20 cellular contexts compared by ENCODE assay signal in the genomic region with DNA sequence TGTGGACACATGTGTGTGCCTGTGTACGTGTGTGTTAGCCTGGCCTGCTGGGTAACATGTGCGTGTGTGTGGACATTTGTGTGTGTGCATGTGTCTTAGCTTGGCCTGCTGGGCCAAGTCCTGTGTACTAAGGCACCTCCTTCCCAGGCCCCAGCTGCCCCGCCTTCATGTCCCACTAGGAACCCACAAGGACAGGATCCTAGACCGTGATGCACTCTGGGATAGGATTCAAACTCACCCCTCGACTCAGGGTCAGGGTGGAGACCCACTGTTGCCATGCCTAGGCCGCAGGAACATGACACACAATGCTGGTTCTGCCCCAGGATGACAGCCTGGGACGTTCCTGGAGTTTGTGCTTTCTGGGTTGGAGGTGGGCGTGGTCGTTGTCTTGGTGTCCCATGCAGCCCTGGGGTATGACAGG.
"Had no signal": no experiment of that assay in that cellular context is flagged by ENCODE, and none has a peak within 500 bp of the region (broad histone marks: within the 10 kb centered on the region; RNA-seq: fewer than 3 reads in every experiment).

No MANE protein-coding gene starts in this region.

- H2AFZ ChIP-seq: neural progenitor cell had no signal

- FAIRE-seq: bronchial epithelial cell, keratinocyte had no signal

- H3K4me1 ChIP-seq: neural progenitor cell, uterus had no signal

- H3K27ac ChIP-seq: coronary artery, epithelial cell of prostate, heart left ventricle, neural progenitor cell, spleen, tibial nerve, uterus had no signal

- H3K4me2 ChIP-seq: neural progenitor cell had no signal

- DNase-seq: activated CD4-positive, alpha-beta T cell treated with anti-CD3 and anti-CD28 coated beads for 48 hours; activated naive CD4-positive, alpha-beta T cell treated with Interleukin-2 at 50 U/mL for 16 hours; activated naive CD8-positive, alpha-beta T cell treated with anti-CD3 and anti-CD28 coated beads for 36 hours; activated T-cell treated with anti-CD3 and anti-CD28 coated beads, Interleukin-2, amount 50 U/mL, for 4 hours; cerebellar nuclear complex; heart left ventricle; naive thymus-derived CD8-positive, alpha-beta T cell; spleen; stimulated activated CD4-positive, alpha-beta T cell treated with anti-CD3 and anti-CD28 coated beads, Interleukin-4, amount 100 ng/mL, for 1 hour; stimulated activated naive CD4-positive, alpha-beta T cell treated with Interleukin-2 at 50 U/mL for 16 hours; T-helper 2 cell; uterus had no signal

- H3K36me3 ChIP-seq: heart left ventricle, neural progenitor cell, spleen, tibial nerve, uterus had no signal

- H3K9ac ChIP-seq: neural progenitor cell had no signal

- H3K27me3 ChIP-seq: uterus had no signal

- H3K9me3 ChIP-seq: heart left ventricle, spleen, tibial nerve, uterus had no signal

- ATAC-seq: activated T-cell treated with anti-CD3 and anti-CD28 coated beads, Interleukin-2, amount 50 U/mL, for 4 hours; heart left ventricle; left colon; naive thymus-derived CD8-positive, alpha-beta T cell had no signal

- H3K4me3 ChIP-seq: coronary artery, heart left ventricle, lung, neural progenitor cell, spleen, tibial nerve, uterus had no signal
